In the genomic region with DNA sequence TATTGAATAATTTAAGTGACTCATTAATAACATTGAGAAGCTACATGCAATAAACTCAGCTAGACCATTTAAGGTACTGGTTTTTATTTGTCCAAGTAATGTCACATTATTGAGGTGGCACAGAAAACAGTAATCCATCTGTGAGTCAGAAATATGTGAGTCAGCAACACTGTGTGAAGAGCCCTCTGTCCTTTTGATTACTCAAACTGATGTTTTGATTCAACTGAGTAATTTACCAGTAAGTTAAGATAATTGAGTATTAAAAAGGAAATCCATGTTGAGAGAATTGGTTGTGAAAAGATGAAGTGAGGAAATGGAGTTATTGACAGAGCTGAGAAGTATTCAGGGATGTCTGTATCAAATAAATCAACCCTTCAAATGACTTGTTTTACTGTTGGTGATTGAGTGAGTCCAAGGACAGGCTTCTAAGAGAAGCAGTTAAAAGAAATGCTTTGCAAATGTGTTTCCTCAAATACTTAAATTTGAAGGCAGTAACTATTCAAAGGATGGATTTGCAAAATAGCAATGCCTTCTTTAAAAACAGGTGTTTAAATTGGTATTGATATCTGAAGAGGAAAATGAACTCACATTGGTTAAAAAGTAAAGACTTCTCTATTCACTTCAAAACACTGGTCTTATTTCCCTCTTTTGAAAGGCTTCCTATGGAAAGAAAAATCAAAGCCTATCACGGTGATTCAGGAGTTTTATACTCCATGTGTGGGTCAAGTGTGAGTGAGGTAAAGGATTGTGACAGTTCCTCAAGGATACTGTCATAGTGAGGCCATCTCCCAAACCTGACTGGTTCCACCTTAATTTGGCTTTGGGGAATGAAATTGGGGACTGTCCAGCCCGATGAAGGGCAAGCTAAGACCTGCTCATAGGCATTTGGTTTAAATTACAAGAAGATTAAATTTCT, we compare ENCODE assay signal across 14 cellular contexts.
DNase-seq lines count a peak whose midpoint lies in the region; ATAC-seq and TF ChIP-seq lines count a peak whose summit lies in the region.
"Had no signal": no experiment of that assay in that cellular context is flagged by ENCODE, and none has a peak within 500 bp of the region (broad histone marks: within the 10 kb centered on the region; RNA-seq: fewer than 3 reads in every experiment).

No MANE protein-coding gene starts in this region.

- no peaks in the 10 kb centered on the region for H3K9me1 ChIP-seq in IMR-90 (ENCODE audit: insufficient read depth, low read length)

- H3K4ac ChIP-seq in IMR-90 (ENCODE audit: low read depth, low read length) = no peak overlapping the region
- H3K4ac ChIP-seq in mesendoderm (ENCODE audit: low read depth, low read length) = no peak overlapping the region

- no peak for DNase-seq in activated CD4-positive, CD25-positive, alpha-beta regulatory T cell (lab: John Stamatoyannopoulos, UW)
- DNase-seq in IMR-90 = peak; percentile 52
- peak; percentile 30 for DNase-seq in astrocyte of the spinal cord (ENCODE audit: low read depth, low spot score)
- DNase-seq in lung (ENCODE audit: low spot score) = no peak
- DNase-seq in CD8-positive, alpha-beta memory T cell = no peak
- DNase-seq in mesendoderm = no peak
- DNase-seq: NCI-H187 treated with DMSO at 0.1 percent for 48 hours; OCI-M1; psoas muscle; stimulated activated CD4-positive, alpha-beta T cell treated with anti-CD3 and anti-CD28 coated beads, Interleukin-4, amount 100 ng/mL, for 24 hours had no signal

- H3K36me3 ChIP-seq in IMR-90 (ENCODE audit: control insufficient read depth, insufficient read depth, low read length) (no peaks in the 10 kb centered on the region), lung (ENCODE audit: control insufficient read depth in 2 of 2, insufficient read depth in 2 of 2, low read length in 2 of 2) (no peaks in the 10 kb centered on the region), mesendoderm (ENCODE audit: control insufficient read depth, insufficient read depth, low read length) (no peaks in the 10 kb centered on the region)
- no peaks in the 10 kb centered on the region for H3K36me3 ChIP-seq in CD8-positive, alpha-beta memory T cell (ENCODE audit: insufficient read depth, low read length)

- no peak for TF ChIP-seq CTCF in IMR-90 (conservative IDR thresholded peaks at IDR 0.05; ENCODE audit: low read depth, low read length)
- no peak for TF ChIP-seq CTCF in astrocyte of the spinal cord (IDR thresholded peaks at IDR 0.05; ENCODE audit: low read depth, low read length)
- no peak for TF ChIP-seq CTCF in lung (IDR thresholded peaks at IDR 0.05; ENCODE audit: control extremely low read depth, extremely low read depth)

- H3K9me3 ChIP-seq in IMR-90 (ENCODE audit: control insufficient read depth, insufficient read depth, low read length) (no peaks in the 10 kb centered on the region), lung (ENCODE audit: control insufficient read depth in 2 of 2, insufficient read depth in 1 of 2, low read length in 1 of 2) (no peaks in the 10 kb centered on the region)
- no peaks in the 10 kb centered on the region for H3K9me3 ChIP-seq in CD8-positive, alpha-beta memory T cell (ENCODE audit: low read length)
- H3K9me3 ChIP-seq: psoas muscle had no signal

- H3K4me1 ChIP-seq in IMR-90 (ENCODE audit: control insufficient read depth, insufficient read depth, low read length) = no peaks in the 10 kb centered on the region
- H3K4me1 ChIP-seq in lung (ENCODE audit: control insufficient read depth in 2 of 2, insufficient read depth in 2 of 2, low read length in 2 of 2) = no peaks in the 10 kb centered on the region
- H3K4me1 ChIP-seq in CD8-positive, alpha-beta memory T cell (ENCODE audit: insufficient read depth, low read length) = no peaks in the 10 kb centered on the region
- no peaks in the 10 kb centered on the region for H3K4me1 ChIP-seq in mesendoderm (ENCODE audit: control insufficient read depth, low read depth, low read length)
- H3K4me1 ChIP-seq: psoas muscle had no signal

- no peak overlapping the region for H2BK20ac ChIP-seq in IMR-90 (ENCODE audit: low read depth, low read length)

- no peak overlapping the region for H2BK15ac ChIP-seq in IMR-90 (ENCODE audit: low read depth, low read length)
- no peak overlapping the region for H2BK15ac ChIP-seq in mesendoderm (replicated peaks; ENCODE audit: low read depth)

- H3K27ac ChIP-seq in IMR-90 (ENCODE audit: insufficient read depth, low read length) = no peak overlapping the region
- no peak overlapping the region for H3K27ac ChIP-seq in lung (ENCODE audit: low read depth in 1 of 2, low read length in 1 of 2)
- no peak overlapping the region for H3K27ac ChIP-seq in CD8-positive, alpha-beta memory T cell (ENCODE audit: low read depth, low read length)
- no peak overlapping the region for H3K27ac ChIP-seq in mesendoderm (ENCODE audit: low read depth, low read length)
- H3K27ac ChIP-seq: psoas muscle had no signal

- H3K56ac ChIP-seq in IMR-90 (ENCODE audit: extremely low read depth, insufficient read depth, low read length) (no peak overlapping the region), mesendoderm (ENCODE audit: low read length) (no peak overlapping the region)

- intact Hi-C loops in IMR-90 (cut with micrococcal nuclease) = loop anchor here (2.0 kb wide), 1 partner anchor 71 kb away; no protein-coding TSS in a partner anchor

- no peaks in the 10 kb centered on the region for H3K79me2 ChIP-seq in mesendoderm (ENCODE audit: control insufficient read depth, insufficient read depth, low read length)

- no peak overlapping the region for H3K14ac ChIP-seq in IMR-90 (replicated peaks; ENCODE audit: low read depth, low read length)

- TF ChIP-seq RAD21 in IMR-90 (IDR thresholded peaks at IDR 0.05; ENCODE audit: low read length) = no peak

- H3K4me1 Mint-ChIP-seq in CD8-positive, alpha-beta memory T cell = no peaks in the 10 kb centered on the region
- H3K4me1 Mint-ChIP-seq: IgD-negative memory B cell had no signal

- no peaks in the 10 kb centered on the region for H3K79me1 ChIP-seq in IMR-90 (ENCODE audit: low read depth in 1 of 2, low read length in 2 of 2)
- no peaks in the 10 kb centered on the region for H3K79me1 ChIP-seq in mesendoderm (ENCODE audit: low read length)

- no peak overlapping the region for H3K27ac Mint-ChIP-seq in CD8-positive, alpha-beta memory T cell
- H3K27ac Mint-ChIP-seq: activated T-helper 1 cell treated with anti-CD3 and anti-CD28 coated beads, Interleukin-12 subunit alpha, Interleukin-12 subunit beta, Interleukin-2, Interleukin-4 antibody, amounts not matched to agents 30 ng/mL and 10 ng/mL and 1 ng/mL, durations not matched to agents 14 hours and 24 hours and 36 hours; IgD-negative memory B cell had no signal

- no CpG with 5 or more reads among the region's 2 CpGs for WGBS in IMR-90 (ENCODE audit: extremely low coverage in 2 of 2, insufficient read length in 1 of 2), 2 experiments
- 86 to 90% methylated on average over 2 of the region's 2 CpGs for WGBS in lung, 2 donors
- no CpG with 5 or more reads among the region's 2 CpGs for WGBS in mesendoderm (ENCODE audit: extremely low coverage, insufficient coverage, low lambda C conversion rate)

- H4K8ac ChIP-seq in IMR-90 (ENCODE audit: low read depth in 2 of 2, low read length in 2 of 2) (no peak overlapping the region), mesendoderm (ENCODE audit: low read depth, low read length) (no peak overlapping the region)

- H3K18ac ChIP-seq in IMR-90 (ENCODE audit: low read depth, low read length) = no peak overlapping the region
- no peak overlapping the region for H3K18ac ChIP-seq in mesendoderm (ENCODE audit: low read length)

- H2AK5ac ChIP-seq in IMR-90 (ENCODE audit: low read depth, low read length) (no peak overlapping the region), mesendoderm (ENCODE audit: low read length) (no peak overlapping the region)

- H3K9me3 Mint-ChIP-seq in CD8-positive, alpha-beta memory T cell = no peaks in the 10 kb centered on the region
- H3K9me3 Mint-ChIP-seq: activated T-helper 1 cell treated with anti-CD3 and anti-CD28 coated beads, Interleukin-12 subunit alpha, Interleukin-12 subunit beta, Interleukin-2, Interleukin-4 antibody, amounts not matched to agents 30 ng/mL and 10 ng/mL and 1 ng/mL, durations not matched to agents 14 hours and 24 hours and 36 hours; IgD-negative memory B cell had no signal

- H4K5ac ChIP-seq in IMR-90 (ENCODE audit: low read depth, low read length) (no peak overlapping the region), mesendoderm (ENCODE audit: low read length) (no peak overlapping the region)

- H2BK5ac ChIP-seq in IMR-90 (ENCODE audit: low read depth, low read length, poor library complexity, severe bottlenecking) (no peak overlapping the region), mesendoderm (ENCODE audit: low read length) (no peak overlapping the region)

- peak; percentile 97 to 98 for ATAC-seq in activated CD4-positive, CD25-positive, alpha-beta regulatory T cell treated with anti-CD3 and anti-CD28 coated beads, Interleukin-2, amount 50 U/mL, for 24 hours
- ATAC-seq in IMR-90 (ENCODE audit: low read depth) (peak; percentile 32; the same call in 1 of the 2 replicates), lung (ENCODE audit: insufficient read depth, low FRiP score) (peak; percentile 47), GM18873 (IDR thresholded peaks at IDR 0.05; ENCODE audit: low FRiP score, unreplicated experiment) (no peak)

- H2BK120ac ChIP-seq in IMR-90 (ENCODE audit: low read depth, low read length) (no peak overlapping the region), mesendoderm (ENCODE audit: low read depth, low read length) (no peak overlapping the region)

- dilution Hi-C loops in IMR-90 (cut with HindIII; ENCODE audit: low sequenced_read_pairs, unreplicated experiment) = no loop called here

- in situ Hi-C loops in IMR-90 (cut with MboI; ENCODE audit: low sequenced_read_pairs) = loop anchor here (25.0 kb wide), 1 partner anchor 494 kb away; no protein-coding TSS in a partner anchor
- in situ Hi-C loops in astrocyte of the spinal cord (cut with HindIII; ENCODE audit: low sequenced_read_pairs) = no loop called here

- TF ChIP-seq POLR2A in IMR-90 (IDR thresholded peaks at IDR 0.05; ENCODE audit: low read depth, low read length) = no peak

- H4K91ac ChIP-seq in IMR-90 (ENCODE audit: insufficient read depth, low read depth, low read length) = no peak overlapping the region

- H3K27me3 ChIP-seq in IMR-90 (ENCODE audit: control insufficient read depth, insufficient read depth, low read length) (no peaks in the 10 kb centered on the region; the same call in 1 of the 2 replicates), lung (ENCODE audit: control insufficient read depth, insufficient read depth) (no peaks in the 10 kb centered on the region), mesendoderm (ENCODE audit: insufficient read depth, low read length, poor library complexity) (no peaks in the 10 kb centered on the region)
- H3K27me3 ChIP-seq in CD8-positive, alpha-beta memory T cell (ENCODE audit: insufficient read depth, low read length, poor library complexity, severe bottlenecking) = no peaks in the 10 kb centered on the region

- H2AFZ ChIP-seq in IMR-90 (replicated peaks; ENCODE audit: low read length, poor library complexity) = no peak overlapping the region

- no peaks in the 10 kb centered on the region for H3K36me3 Mint-ChIP-seq in CD8-positive, alpha-beta memory T cell
- H3K36me3 Mint-ChIP-seq: IgD-negative memory B cell had no signal

- H2AK9ac ChIP-seq in IMR-90 (replicated peaks; ENCODE audit: low read depth, low read length, poor library complexity) = no peak overlapping the region

- H3K23ac ChIP-seq in IMR-90 (ENCODE audit: low read depth, low read length) (no peak overlapping the region), mesendoderm (ENCODE audit: low read length) (no peak overlapping the region)

- CTCF ChIA-PET in IMR-90 (lab: Yijun Ruan, JAX) = interaction anchor here (0.6 to 1.3 kb wide), 4 partner anchors 11 to 275 kb away, joined by 3 to 6 read pairs (median 4); no protein-coding TSS in a partner anchor
- CTCF ChIA-PET in CD8-positive, alpha-beta memory T cell (lab: Charles Lee) = interaction anchor here (1.6 kb wide), 1 partner anchor 11 kb away, joined by 5 read pairs; no protein-coding TSS in a partner anchor

- H3K4me2 ChIP-seq in IMR-90 (ENCODE audit: low read depth, low read length) (no peak overlapping the region), mesendoderm (ENCODE audit: low read length) (no peak overlapping the region)

- H3K4me3 ChIP-seq in IMR-90 (ENCODE audit: insufficient read depth, low read depth, low read length) (no peak overlapping the region), astrocyte of the spinal cord (ENCODE audit: low read depth, low read length) (no peak overlapping the region), lung (no peak overlapping the region), mesendoderm (ENCODE audit: low read length) (no peak overlapping the region)
- H3K4me3 ChIP-seq in CD8-positive, alpha-beta memory T cell (ENCODE audit: low read length) = no peak overlapping the region
- H3K4me3 ChIP-seq: psoas muscle had no signal

- peaks cover 5 to 31% of the 10 kb centered on the region in 2 donors for H3K27me3 Mint-ChIP-seq in CD8-positive, alpha-beta memory T cell

- BruUV-seq in IMR-90 (replicated peaks; lab: Mats Ljungman, UMichigan) = no TSS peak

- no peaks in the 10 kb centered on the region for H4K20me1 ChIP-seq in IMR-90 (ENCODE audit: insufficient read depth, low read length)

- no peak overlapping the region for H3K4me3 Mint-ChIP-seq in CD8-positive, alpha-beta memory T cell
- H3K4me3 Mint-ChIP-seq: activated T-helper 1 cell treated with anti-CD3 and anti-CD28 coated beads, Interleukin-12 subunit alpha, Interleukin-12 subunit beta, Interleukin-2, Interleukin-4 antibody, amounts not matched to agents 30 ng/mL and 10 ng/mL and 1 ng/mL, durations not matched to agents 14 hours and 24 hours and 36 hours; IgD-negative memory B cell had no signal

- POLR2A ChIA-PET in IMR-90 (lab: Charles Lee; ENCODE audit: unreplicated experiment) = no interaction called here
- POLR2A ChIA-PET in CD8-positive, alpha-beta memory T cell (lab: Charles Lee) = no interaction called here

- H3K9ac ChIP-seq in IMR-90 (ENCODE audit: low read depth, low read length) (no peak overlapping the region), mesendoderm (ENCODE audit: low read length) (no peak overlapping the region)

Comparison
In these comparisons a context has a peak if more than half of its experiments do, and no peak if none do; other contexts are left out.
1. DNase-seq: peak in IMR-90 (single experiment) and astrocyte of the spinal cord (single experiment); none in activated CD4-positive, CD25-positive, alpha-beta regulatory T cell (0 of 4), lung (single experiment), CD8-positive, alpha-beta memory T cell (0 of 5) and mesendoderm (single experiment).